Comparison of ENCODE assay signal across 16 cellular contexts in the genomic region with DNA sequence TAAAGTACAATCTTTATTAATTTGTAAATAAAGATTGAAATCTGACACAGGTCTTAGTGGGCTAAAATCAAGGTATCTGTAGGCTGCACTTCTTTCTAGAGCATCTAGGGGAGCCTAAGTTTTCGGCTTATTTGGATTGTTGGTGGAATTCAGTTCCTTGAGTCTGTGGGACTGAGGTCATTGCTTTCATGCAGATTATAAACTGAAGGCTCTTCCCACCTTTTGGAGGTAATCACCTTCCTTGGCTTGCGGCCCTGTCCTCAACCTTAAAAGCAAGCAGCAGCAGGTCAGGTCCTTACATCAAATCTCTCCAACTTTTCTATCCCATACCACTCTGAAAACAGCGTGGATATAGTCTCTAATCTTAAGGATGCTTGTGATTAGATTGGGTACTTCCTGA. TPM values are rescaled to one million over a fixed set of nuclear protein-coding genes. Genes with fewer than 3 reads are reported as not detected.
DNase-seq lines count a peak whose midpoint lies in the region; FAIRE-seq and TF ChIP-seq lines count a peak whose summit lies in the region.
"Had no signal": no experiment of that assay in that cellular context is flagged by ENCODE, and none has a peak within 500 bp of the region (broad histone marks: within the 10 kb centered on the region; RNA-seq: fewer than 3 reads in every experiment).

No MANE protein-coding gene starts in this region.

- H3K27ac Mint-ChIP-seq in endodermal cell = peak overlapping the region; percentile 59
- H3K27ac Mint-ChIP-seq: B cell; CD8-positive, alpha-beta T cell had no signal

- H2BK120ac ChIP-seq in mesendoderm (ENCODE audit: low read depth, low read length) = no peak overlapping the region

- no peaks in the 10 kb centered on the region for H3K79me1 ChIP-seq in mesendoderm (ENCODE audit: low read length)

- peaks cover 3% of the 10 kb centered on the region for H3K36me3 Mint-ChIP-seq in endodermal cell (ENCODE audit: low read depth)
- H3K36me3 Mint-ChIP-seq: CD8-positive, alpha-beta T cell had no signal

- H3K4ac ChIP-seq in mesendoderm (ENCODE audit: low read depth, low read length) = no peak overlapping the region

- H3K27me3 Mint-ChIP-seq in endodermal cell (ENCODE audit: insufficient read depth) = peaks cover 2% of the 10 kb centered on the region
- H3K27me3 Mint-ChIP-seq: B cell had no signal

- no peaks in the 10 kb centered on the region for H3K9me2 ChIP-seq in MM.1S (replicated peaks; ENCODE audit: insufficient read depth, low read length)

- no peaks in the 10 kb centered on the region for H4K20me1 ChIP-seq in MM.1S (ENCODE audit: insufficient read depth, low read length)
- H4K20me1 ChIP-seq: BLaER1 treated with 17β-estradiol and CSF1 and Interleukin-3, amounts not matched to agents 10 nM and 100 nM had no signal

- no peak overlapping the region for H3K56ac ChIP-seq in mesendoderm (ENCODE audit: low read length)

- TF ChIP-seq CTCF in D721Med (IDR thresholded peaks at IDR 0.05; ENCODE audit: insufficient read depth, missing control alignments) (no peak), endodermal cell (conservative IDR thresholded peaks at IDR 0.05) (peak; percentile 62), MM.1S (IDR thresholded peaks at IDR 0.05; ENCODE audit: low read length) (no peak)

- H3K4me2 ChIP-seq in mesendoderm (ENCODE audit: low read length) (no peak overlapping the region), MM.1S (ENCODE audit: low read depth, low read length) (no peak overlapping the region)
- H3K4me2 ChIP-seq: BLaER1 treated with 17β-estradiol and CSF1 and Interleukin-3, amounts not matched to agents 10 nM and 100 nM had no signal

- no peak overlapping the region for H2AK5ac ChIP-seq in mesendoderm (ENCODE audit: low read length)

- H3K18ac ChIP-seq in mesendoderm (ENCODE audit: low read length) = no peak overlapping the region

- H3K4me1 Mint-ChIP-seq in endodermal cell = peaks cover 59% of the 10 kb centered on the region

- no peak overlapping the region for H2BK15ac ChIP-seq in mesendoderm (replicated peaks; ENCODE audit: low read depth)

- H3K4me3 ChIP-seq in H7 (ENCODE audit: insufficient read depth, low read depth, low read length) (no peak overlapping the region), endodermal cell (ENCODE audit: low read length) (peak overlapping the region; percentile 65), mesendoderm (ENCODE audit: low read length) (no peak overlapping the region), MM.1S (ENCODE audit: low read length) (no peak overlapping the region)
- H3K4me3 ChIP-seq: BLaER1 treated with 17β-estradiol and CSF1 and Interleukin-3, amounts not matched to agents 10 nM and 100 nM; K562 had no signal

- H3K9me3 ChIP-seq in endodermal cell (ENCODE audit: control insufficient read depth, low read length) (peaks cover 1% of the 10 kb centered on the region), MM.1S (replicated peaks; ENCODE audit: insufficient read depth, low read length) (no peaks in the 10 kb centered on the region)

- 41 to 63% methylated on average over 1 to 3 of the region's 3 CpGs for WGBS in endodermal cell (ENCODE audit: insufficient coverage in 1 of 2, insufficient read length in 1 of 2), 2 experiments
- WGBS in mesendoderm (ENCODE audit: extremely low coverage, insufficient coverage, low lambda C conversion rate) = no CpG with 5 or more reads among the region's 3 CpGs

- no peak overlapping the region for H4K8ac ChIP-seq in mesendoderm (ENCODE audit: low read depth, low read length)

- DNase-seq in D721Med (ENCODE audit: insufficient read length, low spot score) (no peak), H7 (peak; percentile 19), endodermal cell (peak; percentile 67), mesendoderm (peak; percentile 84), MM.1S (no peak), putamen (ENCODE audit: low spot score) (no peak)
- DNase-seq: CD8-positive, alpha-beta T cell; COR-L47; GDM1; IMR-90 had no signal

- H3K9me3 Mint-ChIP-seq in endodermal cell = no peaks in the 10 kb centered on the region
- H3K9me3 Mint-ChIP-seq: CD8-positive, alpha-beta T cell had no signal

- H3K4me3 Mint-ChIP-seq in endodermal cell = no peak overlapping the region
- H3K4me3 Mint-ChIP-seq: B cell; CD8-positive, alpha-beta T cell had no signal

- peak; percentile 41 for FAIRE-seq in D721Med (lab: Jason Lieb, UNC)
- FAIRE-seq: GM12892, GM18507, HTR-8/SVneo, K562 had no signal

- H3K36me3 ChIP-seq in H7 (replicated peaks; ENCODE audit: control insufficient read depth, insufficient read depth, low read length) = no peaks in the 10 kb centered on the region
- no peaks in the 10 kb centered on the region for H3K36me3 ChIP-seq in endodermal cell (ENCODE audit: control insufficient read depth, insufficient read depth, low read length)
- H3K36me3 ChIP-seq in mesendoderm (ENCODE audit: control insufficient read depth, insufficient read depth, low read length) = no peaks in the 10 kb centered on the region
- no peaks in the 10 kb centered on the region for H3K36me3 ChIP-seq in MM.1S (replicated peaks; ENCODE audit: insufficient read depth, low read length)
- H3K36me3 ChIP-seq: BLaER1 treated with 17β-estradiol and CSF1 and Interleukin-3, amounts not matched to agents 10 nM and 100 nM had no signal

- H3K79me2 ChIP-seq in mesendoderm (ENCODE audit: control insufficient read depth, insufficient read depth, low read length) = no peaks in the 10 kb centered on the region
- H3K79me2 ChIP-seq in MM.1S (ENCODE audit: low read length) = no peaks in the 10 kb centered on the region

- H3K4me1 ChIP-seq in endodermal cell (ENCODE audit: control insufficient read depth, insufficient read depth, low read length) (peaks cover 20% of the 10 kb centered on the region), mesendoderm (ENCODE audit: control insufficient read depth, low read depth, low read length) (peaks cover 3% of the 10 kb centered on the region), MM.1S (ENCODE audit: low read length) (no peaks in the 10 kb centered on the region)

- peak overlapping the region; percentile 52 for H3K9ac ChIP-seq in endodermal cell (ENCODE audit: extremely low read depth, low read length, poor library complexity, severe bottlenecking)
- no peak overlapping the region for H3K9ac ChIP-seq in mesendoderm (ENCODE audit: low read length)
- no peak overlapping the region for H3K9ac ChIP-seq in MM.1S (ENCODE audit: low read length)
- H3K9ac ChIP-seq: BLaER1 treated with 17β-estradiol and CSF1 and Interleukin-3, amounts not matched to agents 10 nM and 100 nM had no signal

- no peak overlapping the region for H2AFZ ChIP-seq in MM.1S (ENCODE audit: low read length)

- H4K5ac ChIP-seq in mesendoderm (ENCODE audit: low read length) = no peak overlapping the region

- no peak overlapping the region for H2BK5ac ChIP-seq in mesendoderm (ENCODE audit: low read length)

- H3K27me3 ChIP-seq in H7 (ENCODE audit: control insufficient read depth, insufficient read depth, low read length) (no peaks in the 10 kb centered on the region), endodermal cell (ENCODE audit: control insufficient read depth, insufficient read depth, low read length, poor library complexity, severe bottlenecking) (no peaks in the 10 kb centered on the region), mesendoderm (ENCODE audit: insufficient read depth, low read length, poor library complexity) (no peaks in the 10 kb centered on the region), MM.1S (replicated peaks; ENCODE audit: insufficient read depth, low read length) (no peaks in the 10 kb centered on the region)
- H3K27me3 ChIP-seq: BLaER1 treated with 17β-estradiol and CSF1 and Interleukin-3, amounts not matched to agents 10 nM and 100 nM had no signal

- H3F3A ChIP-seq in MM.1S (ENCODE audit: insufficient read depth, low read length) = no peaks in the 10 kb centered on the region

- H3K23ac ChIP-seq in mesendoderm (ENCODE audit: low read length) = no peak overlapping the region

- H3K27ac ChIP-seq in endodermal cell (ENCODE audit: low read depth, low read length) (no peak overlapping the region), mesendoderm (ENCODE audit: low read depth, low read length) (no peak overlapping the region), MM.1S (ENCODE audit: low read length) (no peak overlapping the region)
- H3K27ac ChIP-seq: BLaER1 treated with 17β-estradiol and CSF1 and Interleukin-3, amounts not matched to agents 10 nM and 100 nM had no signal

RNA-seq across cellular contexts. Expression of a gene that starts 25.9 kb away (rescaled TPM):
- total RNA-seq in H7 (2014; rRNA removed; shearing (Covaris generic)) = 61.4 and 72.8 TPM in 2 replicates
- 10 to 100 TPM; 45.4 to 47.7 TPM for total RNA-seq in endodermal cell
- 83.1 TPM for polyA plus RNA-seq in endodermal cell (2013, experiment 1 of 2)
- polyA plus RNA-seq in endodermal cell (2013, experiment 2 of 2) = 71.7 TPM
- polyA plus RNA-seq in mesendoderm (2013, experiment 1 of 2) = 33.0 TPM
- 35.0 TPM for polyA plus RNA-seq in mesendoderm (2013, experiment 2 of 2)

Comparison
In these comparisons a context has a peak if more than half of its experiments do, and no peak if none do; other contexts are left out.
1. DNase-seq: peak in H7 (single experiment), endodermal cell (single experiment) and mesendoderm (single experiment); none in D721Med (single experiment), MM.1S (single experiment) and putamen (single experiment).